In the genomic region with DNA sequence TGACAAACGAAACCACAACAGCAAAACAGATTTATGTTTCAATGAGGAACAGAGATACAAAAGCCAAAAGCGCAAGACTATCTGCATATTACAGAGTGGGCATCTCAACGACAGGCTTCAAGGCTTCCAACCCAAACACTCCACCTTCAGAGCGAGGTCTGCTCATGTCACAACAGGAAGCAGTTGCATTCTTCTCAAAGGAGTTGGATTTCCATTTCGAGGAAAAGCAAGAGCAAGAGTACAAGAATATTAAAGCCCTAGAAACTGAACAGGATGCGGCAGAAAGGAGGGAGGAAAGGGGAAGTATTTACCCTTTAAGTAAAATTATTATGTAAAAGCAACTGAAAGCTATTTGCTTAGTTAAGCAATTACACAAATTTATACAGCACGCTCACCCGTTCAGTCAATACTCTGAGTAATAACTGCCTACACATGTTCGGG, we compare ENCODE assay signal across 1 cellular context.
TF ChIP-seq lines count a peak whose summit lies in the region.

No MANE protein-coding gene starts in this region.

TF ChIP-seq in H1, 55 proteins besides CTCF, POLR2A, EP300 and RAD21:
- TF ChIP-seq MAFK (IDR thresholded peaks at IDR 0.05; ENCODE audit: low read depth, low read length): no peak
- TF ChIP-seq, protein P1, sequence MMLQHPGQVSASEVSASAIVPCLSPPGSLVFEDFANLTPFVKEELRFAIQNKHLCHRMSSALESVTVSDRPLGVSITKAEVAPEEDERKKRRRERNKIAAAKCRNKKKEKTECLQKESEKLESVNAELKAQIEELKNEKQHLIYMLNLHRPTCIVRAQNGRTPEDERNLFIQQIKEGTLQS (IDR thresholded peaks at IDR 0.05; ENCODE audit: insufficient read depth, low read depth, low read length): no peak
